ENCODE assay signal across 2 cellular contexts in the genomic region with DNA sequence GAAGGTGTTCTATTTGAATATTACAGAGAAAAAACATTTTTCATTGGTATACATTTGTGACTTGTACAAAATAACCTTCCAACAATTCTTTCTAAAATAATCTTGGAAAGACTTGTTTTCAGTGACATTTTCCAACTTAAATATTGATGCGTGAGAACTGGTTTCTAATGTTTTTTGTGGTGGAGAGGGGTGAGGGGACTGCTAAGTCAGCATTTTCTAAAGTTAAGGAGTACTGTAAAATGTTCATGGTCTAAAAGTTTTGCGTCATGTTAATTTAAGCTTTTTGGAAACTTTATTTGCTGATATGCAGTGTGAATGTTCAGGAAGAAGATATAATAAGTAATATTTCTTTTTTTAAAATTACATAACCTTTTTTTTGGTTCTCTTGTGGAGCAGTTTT.
TF ChIP-seq lines count a peak whose summit lies in the region.

No MANE protein-coding gene starts in this region.

TF ChIP-seq in HepG2, 621 proteins besides CTCF, POLR2A, EP300 and RAD21:
- TF ChIP-seq MAFK (conservative IDR thresholded peaks at IDR 0.05 in 1 of 2, IDR thresholded peaks at IDR 0.05 in 1 of 2; ENCODE audit: low read length in 2 of 2) = peak in 1 of 2 experiments; percentile 83; a peak in 3 of 4 replicates
- TF ChIP-seq BORCS8-MEF2B (CRISPR knock-in tag; IDR thresholded peaks at IDR 0.05) = no peak
- TF ChIP-seq MAFF (IDR thresholded peaks at IDR 0.05; ENCODE audit: low read depth, low read length) = peak; percentile 71
TF ChIP-seq in HepG2: peak in this region for 2.

TF ChIP-seq in H1, 55 proteins besides CTCF, POLR2A, EP300 and RAD21:
- peak; percentile 51; the same call in 1 of the 2 replicates for TF ChIP-seq MAFK (IDR thresholded peaks at IDR 0.05; ENCODE audit: low read depth, low read length)
- TF ChIP-seq RBBP5 (IDR thresholded peaks at IDR 0.05; ENCODE audit: borderline replicate concordance, low read depth, low read length) = no peak
- no peak for TF ChIP-seq RFX5 (IDR thresholded peaks at IDR 0.05; ENCODE audit: borderline replicate concordance, low read depth, low read length)
- no peak for TF ChIP-seq RXRA (IDR thresholded peaks at IDR 0.05; ENCODE audit: insufficient read depth, low read depth, low read length)
- TF ChIP-seq SIN3A (conservative IDR thresholded peaks at IDR 0.05 in 1 of 2, IDR thresholded peaks at IDR 0.05 in 1 of 2; ENCODE audit: low read depth in 1 of 2, low read length in 2 of 2) = no peak
- no peak for TF ChIP-seq BACH1 (IDR thresholded peaks at IDR 0.05; ENCODE audit: low read length)
- no peak for TF ChIP-seq CTBP2 (IDR thresholded peaks at IDR 0.05; ENCODE audit: borderline replicate concordance, insufficient read depth, insufficient read length, low read length)
